In the genomic region with DNA sequence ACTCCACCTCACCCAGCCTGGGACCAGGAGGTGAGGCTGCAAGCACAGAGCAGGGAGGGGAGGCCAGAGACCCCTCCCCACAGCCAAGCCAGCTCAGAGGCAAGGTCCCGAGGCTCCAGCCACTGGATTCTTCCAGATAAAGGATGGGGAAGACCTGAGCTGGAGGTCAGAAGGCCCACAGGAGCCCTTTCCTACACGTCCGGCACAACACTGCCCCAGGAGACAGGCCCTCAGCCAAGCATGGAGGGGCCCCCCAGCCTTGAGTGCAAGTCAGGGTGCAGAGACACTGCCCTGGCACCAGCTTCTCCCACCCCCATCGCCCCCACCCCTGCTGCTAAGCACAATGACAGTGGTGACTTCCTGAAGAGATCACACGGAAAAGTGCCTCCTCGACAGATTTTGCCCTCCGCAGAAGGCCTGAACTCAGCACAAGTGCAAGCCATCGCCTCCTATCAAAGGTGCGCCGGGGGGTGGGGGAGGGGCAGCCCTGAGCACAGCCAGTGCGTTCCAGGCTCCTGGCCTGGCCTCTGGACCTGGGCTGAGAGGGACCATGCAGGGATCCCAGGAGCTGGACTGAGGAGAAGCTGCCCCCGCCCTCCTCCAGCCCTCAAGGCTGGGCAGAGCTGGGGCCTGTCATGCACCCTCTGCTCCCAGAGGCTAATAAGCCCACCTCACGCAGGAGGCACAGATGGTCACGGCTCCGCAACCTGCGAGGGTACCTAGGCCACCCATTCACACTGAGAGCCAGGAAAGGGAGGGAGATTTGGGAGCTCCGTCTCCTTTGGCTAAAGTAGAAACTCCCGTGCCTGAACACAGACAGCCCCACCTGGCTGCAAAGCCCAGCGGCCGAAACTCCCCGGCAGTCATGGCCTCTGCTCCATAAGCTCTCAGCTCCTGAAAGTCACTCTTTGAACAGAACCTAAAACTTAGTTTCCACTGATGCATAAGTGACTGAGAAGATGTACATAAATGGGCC, we compare ENCODE assay signal across 9 cellular contexts. TPM values are rescaled to one million over a fixed set of nuclear protein-coding genes. Genes with fewer than 3 reads are reported as not detected.
A peak's percentile ranks its signal among the peaks of the same experiment; 100 is the strongest.
DNase-seq lines count a peak whose midpoint lies in the region; ATAC-seq, FAIRE-seq and TF ChIP-seq lines count a peak whose summit lies in the region.
"Had no signal": no experiment of that assay in that cellular context is flagged by ENCODE, and none has a peak within 500 bp of the region (broad histone marks: within the 10 kb centered on the region; RNA-seq: fewer than 3 reads in every experiment).

No MANE protein-coding gene starts in this region.

- H3K27me3 Mint-ChIP-seq in Calu3 (ENCODE audit: unreplicated experiment): no peaks in the 10 kb centered on the region
- peaks cover 0 to 13% of the 10 kb centered on the region in 2 donors for H3K27me3 Mint-ChIP-seq in effector memory CD8-positive, alpha-beta T cell

- TF ChIP-seq CTCF in Calu3 (IDR thresholded peaks at IDR 0.05; ENCODE audit: unreplicated experiment): no peak
- TF ChIP-seq CTCF in neutrophil (IDR thresholded peaks at IDR 0.05): no peak

- peaks cover 10% of the 10 kb centered on the region for H3K27me3 ChIP-seq in NT2/D1 (ENCODE audit: insufficient read depth, insufficient read length)
- H3K27me3 ChIP-seq in neutrophil: peaks cover 21% of the 10 kb centered on the region

- peaks cover 27% of the 10 kb centered on the region for H3K4me1 Mint-ChIP-seq in Calu3 (ENCODE audit: low read depth, unreplicated experiment)
- H3K4me1 Mint-ChIP-seq in effector memory CD8-positive, alpha-beta T cell (ENCODE audit: low read depth in 2 of 2): peaks cover 6 to 7% of the 10 kb centered on the region in 2 donors

- DNase-seq in Calu3 (no peak), NT2/D1 (ENCODE audit: low read depth, low spot score) (no peak), NCI-H748 treated with DMSO at 0.1 percent for 48 hours (lab: John Stamatoyannopoulos, UW) (no peak), H54 (ENCODE audit: insufficient read length, low spot score) (no peak), posterior cingulate gyrus (no peak)
- DNase-seq in effector memory CD8-positive, alpha-beta T cell: no peak

- no peak for TF ChIP-seq POLR2A in H54 (IDR thresholded peaks at IDR 0.05; ENCODE audit: low read depth, low read length)

- no peak for ATAC-seq in effector memory CD8-positive, alpha-beta T cell (replicated peaks)
- no peak for ATAC-seq in HG03469 (IDR thresholded peaks at IDR 0.05; ENCODE audit: unreplicated experiment)

- H3K9me3 Mint-ChIP-seq in Calu3 (ENCODE audit: low read depth, unreplicated experiment): no peaks in the 10 kb centered on the region
- H3K9me3 Mint-ChIP-seq in effector memory CD8-positive, alpha-beta T cell: no peaks in the 10 kb centered on the region

- peak overlapping the region; percentile 90 for H3K9ac ChIP-seq in NT2/D1 (ENCODE audit: insufficient read length, low read depth)

- peak overlapping the region; percentile 95 for H3K27ac ChIP-seq in neutrophil

- H3K4me3 Mint-ChIP-seq in Calu3 (ENCODE audit: low read depth, unreplicated experiment): peak overlapping the region; percentile 66
- H3K4me3 Mint-ChIP-seq in effector memory CD8-positive, alpha-beta T cell: peak overlapping the region in 1 of 2 donors; percentile 77

- H3K4me3 ChIP-seq in NT2/D1 (ENCODE audit: insufficient read length, low read depth): peak overlapping the region; percentile 42
- peak overlapping the region; percentile 83 to 88 for H3K4me3 ChIP-seq in neutrophil (ENCODE audit: low read depth in 1 of 2, low read length in 1 of 2)

- intact Hi-C loops in Calu3 (cut with micrococcal nuclease; ENCODE audit: unreplicated experiment): no loop called here
- intact Hi-C loops in posterior cingulate gyrus (cut with DNase I): no loop called here

- no peaks in the 10 kb centered on the region for H3K9me3 ChIP-seq in NT2/D1 (ENCODE audit: insufficient read depth, low read length)
- no peaks in the 10 kb centered on the region for H3K9me3 ChIP-seq in neutrophil

- H3K27ac Mint-ChIP-seq in Calu3 (ENCODE audit: unreplicated experiment): no peak overlapping the region
- H3K27ac Mint-ChIP-seq in effector memory CD8-positive, alpha-beta T cell: peak overlapping the region; percentile 84 to 87

- H3K36me3 ChIP-seq in NT2/D1 (ENCODE audit: insufficient read depth, insufficient read length, low read length): peaks cover 41% of the 10 kb centered on the region
- H3K36me3 ChIP-seq in neutrophil: no peaks in the 10 kb centered on the region

- H3K4me1 ChIP-seq in NT2/D1 (ENCODE audit: insufficient read depth, insufficient read length) (peaks cover 50% of the 10 kb centered on the region), neutrophil (ENCODE audit: control insufficient read depth in 1 of 2, insufficient read depth in 1 of 2, low read depth in 1 of 2, low read length in 1 of 2) (peaks cover 82 to 83% of the 10 kb centered on the region in 2 experiments)

- no TSS peak for BruUV-seq in Calu3 (replicated peaks; lab: Mats Ljungman, UMichigan)

- no peak for FAIRE-seq in H54 (lab: Jason Lieb, UNC)

- CTCF ChIA-PET in Calu3 (lab: Charles Lee): no interaction called here

- H3K36me3 Mint-ChIP-seq in Calu3 (ENCODE audit: insufficient read depth, unreplicated experiment): peaks cover 62% of the 10 kb centered on the region
- peaks cover 35% of the 10 kb centered on the region for H3K36me3 Mint-ChIP-seq in effector memory CD8-positive, alpha-beta T cell (ENCODE audit: insufficient read depth)

RNA-seq across cellular contexts. Expression of a gene that starts 2.7 kb away (rescaled TPM):
- 36.1 and 37.9 TPM in 2 replicates for total RNA-seq in Calu3 (2022)

RNA-seq across cellular contexts. Expression of a gene that starts 6.9 kb away (rescaled TPM):
- 50.3 and 56.0 TPM in 2 replicates for total RNA-seq in Calu3 (2022)

RNA-seq across cellular contexts. Expression of a gene that starts 12.3 kb away (rescaled TPM):
- total RNA-seq in Calu3 (2022): 102 and 105 TPM in 2 replicates

RNA-seq across cellular contexts. Expression of a gene that starts 13.6 kb away (rescaled TPM):
- total RNA-seq in Calu3 (2022): 58.4 and 60.9 TPM in 2 replicates

RNA-seq across cellular contexts. Expression of a gene that starts 22.2 kb away (rescaled TPM):
- not detected in 2 replicates for total RNA-seq in Calu3 (2022)
- total RNA-seq: NCI-H460 had no signal
